1 cellular context compared by ENCODE assay signal in genomic region chr7:50449881-50450690, GRCh38.
TF ChIP-seq lines count a peak whose summit lies in the region.

TSS of gene FIGNL1 (minus strand) at chr7:50450350. CDS start at chr7:50447287, 3,063 bp downstream.

TF ChIP-seq in HepG2, 621 proteins besides CTCF, POLR2A, EP300 and RAD21 (continued from another document and continues in another):
- TF ChIP-seq BRCA1 (CRISPR knock-in tag; IDR thresholded peaks at IDR 0.05) (peak; percentile 25; the same call in 1 of the 2 replicates), ZNF484 (CRISPR knock-in tag; IDR thresholded peaks at IDR 0.05; ENCODE audit: borderline replicate concordance, low read depth) (no peak), ZFYVE20 (CRISPR knock-in tag; IDR thresholded peaks at IDR 0.05; ENCODE audit: borderline replicate concordance, low read depth) (no peak), ZNF784 (CRISPR knock-in tag; IDR thresholded peaks at IDR 0.05; ENCODE audit: borderline replicate concordance) (peak; percentile 78; the same call in 1 of the 2 replicates), ZGPAT (CRISPR knock-in tag; IDR thresholded peaks at IDR 0.05) (peak; percentile 70), SSRP1 (CRISPR knock-in tag; IDR thresholded peaks at IDR 0.05) (no peak), EHMT2 (IDR thresholded peaks at IDR 0.05; ENCODE audit: borderline replicate concordance, low read depth, low read length) (no peak), ZNF253 (CRISPR knock-in tag; IDR thresholded peaks at IDR 0.05; ENCODE audit: borderline replicate concordance) (no peak), ZNF44 (CRISPR knock-in tag; IDR thresholded peaks at IDR 0.05) (peak; percentile 80), NRL (CRISPR knock-in tag; IDR thresholded peaks at IDR 0.05; ENCODE audit: borderline replicate concordance) (peak; percentile 89; the same call in 1 of the 2 replicates), PLRG1 (conservative IDR thresholded peaks at IDR 0.05) (no peak), RARG (CRISPR knock-in tag; IDR thresholded peaks at IDR 0.05; ENCODE audit: low read depth) (no peak), ZNF468 (CRISPR knock-in tag; IDR thresholded peaks at IDR 0.05) (no peak), ZNF256 (CRISPR knock-in tag; conservative IDR thresholded peaks at IDR 0.05) (no peak), TCF7L2 (IDR thresholded peaks at IDR 0.05; ENCODE audit: low read depth, low read length) (no peak), ZNF30 (CRISPR knock-in tag; IDR thresholded peaks at IDR 0.05) (no peak), KMT2A (CRISPR knock-in tag; IDR thresholded peaks at IDR 0.05) (peak; percentile 85), ZNF232 (CRISPR knock-in tag; IDR thresholded peaks at IDR 0.05; ENCODE audit: borderline replicate concordance) (peak; percentile 67; the same call in 1 of the 2 replicates), TRIM24 (CRISPR knock-in tag; IDR thresholded peaks at IDR 0.05) (no peak), ATRX (CRISPR knock-in tag; IDR thresholded peaks at IDR 0.05; ENCODE audit: borderline replicate concordance) (no peak), TFDP2 (CRISPR knock-in tag; IDR thresholded peaks at IDR 0.05) (peak; percentile 99), ZNF841 (CRISPR knock-in tag; IDR thresholded peaks at IDR 0.05; ENCODE audit: borderline replicate concordance) (no peak), NFIB (CRISPR knock-in tag; IDR thresholded peaks at IDR 0.05; ENCODE audit: borderline replicate concordance) (no peak), HNRNPH1 (optimal IDR thresholded peaks at IDR 0.05; ENCODE audit: low read depth, low read length) (no peak), ZNF350 (CRISPR knock-in tag; IDR thresholded peaks at IDR 0.05; ENCODE audit: borderline replicate concordance, low read depth) (peak; percentile 44; the same call in 1 of the 2 replicates), ZNF558 (CRISPR knock-in tag; IDR thresholded peaks at IDR 0.05; ENCODE audit: borderline replicate concordance) (no peak), CERS6 (CRISPR knock-in tag; IDR thresholded peaks at IDR 0.05) (no peak), ZNF280D (CRISPR knock-in tag; IDR thresholded peaks at IDR 0.05) (no peak), ZNF18 (CRISPR knock-in tag; IDR thresholded peaks at IDR 0.05; ENCODE audit: insufficient replicate concordance) (no peak), KDM3A (CRISPR knock-in tag; IDR thresholded peaks at IDR 0.05; ENCODE audit: low read depth) (0 out of 2 replicates have a peak, but pooled peaks have one; percentile 25), HOMEZ (CRISPR knock-in tag; IDR thresholded peaks at IDR 0.05; ENCODE audit: low read depth) (peak; percentile 28; the same call in 1 of the 2 replicates), ZNF878 (CRISPR knock-in tag; IDR thresholded peaks at IDR 0.05) (no peak), ISL2 (CRISPR knock-in tag; IDR thresholded peaks at IDR 0.05) (peak; percentile 61; the same call in 1 of the 2 replicates), ZNF230 (CRISPR knock-in tag; IDR thresholded peaks at IDR 0.05) (no peak), GFI1 (CRISPR knock-in tag; IDR thresholded peaks at IDR 0.05; ENCODE audit: borderline replicate concordance) (peak; percentile 64; the same call in 1 of the 2 replicates), MIER2 (CRISPR knock-in tag; IDR thresholded peaks at IDR 0.05) (no peak), HMG20B (CRISPR knock-in tag; conservative IDR thresholded peaks at IDR 0.05) (no peak), IRF1 (CRISPR knock-in tag; IDR thresholded peaks at IDR 0.05; ENCODE audit: low read depth) (no peak), ZNF124 (CRISPR knock-in tag; IDR thresholded peaks at IDR 0.05) (no peak; the same call in 1 of the 2 replicates), HDAC6 (IDR thresholded peaks at IDR 0.05; ENCODE audit: low read depth, low read length) (no peak), THAP11 (CRISPR knock-in tag; IDR thresholded peaks at IDR 0.05) (peak; percentile 91), ZNF816 (CRISPR knock-in tag; IDR thresholded peaks at IDR 0.05; ENCODE audit: borderline replicate concordance) (no peak), NR3C1 (CRISPR knock-in tag; IDR thresholded peaks at IDR 0.05) (no peak), ZNF614 (CRISPR knock-in tag; IDR thresholded peaks at IDR 0.05; ENCODE audit: borderline replicate concordance) (no peak), GATA4 (IDR thresholded peaks at IDR 0.05; ENCODE audit: borderline replicate concordance, low read depth) (no peak), STAT5B (CRISPR knock-in tag; IDR thresholded peaks at IDR 0.05) (0 out of 2 replicates have a peak, but pooled peaks have one; percentile 32), BHLHE40 (IDR thresholded peaks at IDR 0.05; ENCODE audit: low read length) (no peak), PAXIP1 (CRISPR knock-in tag; conservative IDR thresholded peaks at IDR 0.05) (no peak), MTF1 (CRISPR knock-in tag; IDR thresholded peaks at IDR 0.05) (no peak), BRD4 (CRISPR knock-in tag; IDR thresholded peaks at IDR 0.05) (peak; percentile 65; the same call in 1 of the 2 replicates), ZBTB3 (CRISPR knock-in tag; IDR thresholded peaks at IDR 0.05; ENCODE audit: borderline replicate concordance, low read depth) (no peak), HHEX (CRISPR knock-in tag; IDR thresholded peaks at IDR 0.05) (no peak), CSRNP2 (CRISPR knock-in tag; conservative IDR thresholded peaks at IDR 0.05; ENCODE audit: low read depth) (no peak)
